22 cellular contexts compared by ENCODE assay signal in the genomic region with DNA sequence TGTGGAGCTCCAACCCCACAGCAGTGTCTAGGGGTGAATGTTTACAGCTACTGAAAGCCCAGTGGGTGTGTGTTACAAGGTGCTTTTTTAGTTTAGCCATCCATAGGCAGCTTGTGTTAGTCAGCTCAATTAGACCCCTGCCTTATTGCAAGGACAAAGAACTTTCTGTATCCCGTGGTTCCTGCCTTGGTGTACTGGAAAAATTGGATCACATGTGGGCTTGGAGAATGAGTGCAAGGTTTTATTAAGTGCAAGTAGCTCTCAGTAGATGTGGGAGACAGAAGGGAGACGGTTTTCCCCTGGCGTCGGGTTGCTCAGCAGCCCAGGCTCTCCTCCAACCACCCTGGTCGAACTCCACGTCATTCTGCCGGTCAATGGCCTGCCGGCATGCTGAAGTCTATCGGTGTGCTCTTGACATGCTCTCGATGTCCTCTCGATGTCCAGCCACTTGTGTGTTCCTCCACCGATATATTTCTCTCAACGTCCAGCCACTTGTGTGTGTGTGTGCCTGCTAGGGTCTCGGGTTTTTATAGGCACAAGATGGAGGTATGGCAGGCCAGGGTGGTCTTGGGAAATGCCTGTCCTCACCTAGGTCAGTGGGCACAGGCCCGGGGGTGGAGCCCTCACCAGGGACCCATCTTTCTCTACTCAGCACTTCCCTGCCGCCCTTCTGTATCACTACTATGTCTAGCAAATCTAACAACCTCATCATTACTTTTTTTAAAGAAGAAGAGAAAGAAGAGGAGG.
"Had no signal": no experiment of that assay in that cellular context is flagged by ENCODE, and none has a peak within 500 bp of the region (broad histone marks: within the 10 kb centered on the region; RNA-seq: fewer than 3 reads in every experiment).

No MANE protein-coding gene starts in this region.

- H3K27me3 Mint-ChIP-seq: activated CD4-positive, alpha-beta T cell treated with anti-CD3 and anti-CD28 coated beads, Interleukin-2, amount 10 ng/mL, durations not matched to agents 7 days and 5 days; activated CD8-positive, alpha-beta memory T cell treated with anti-CD3 and anti-CD28 coated beads, Interleukin-2, amount 10 ng/mL, durations not matched to agents 7 days and 5 days; activated CD8-positive, alpha-beta T cell treated with anti-CD3 and anti-CD28 coated beads for 36 hours; activated naive CD8-positive, alpha-beta T cell treated with anti-CD3 and anti-CD28 coated beads, Interleukin-2, amount 50 U/mL, for 24 hours; naive B cell; stimulated activated naive CD8-positive, alpha-beta T cell treated with anti-CD3 and anti-CD28 coated beads, Interleukin-15, amount 100 ng/mL, for 72 hours had no signal

- DNase-seq: activated CD4-positive, alpha-beta T cell treated with anti-CD3 and anti-CD28 coated beads, Interleukin-2, amount 10 ng/mL, durations not matched to agents 7 days and 5 days; activated CD4-positive, CD25-positive, alpha-beta regulatory T cell treated with anti-CD3 and anti-CD28 coated beads, Interleukin-2, amount 50 U/mL, for 72 hours; activated CD8-positive, alpha-beta memory T cell treated with anti-CD3 and anti-CD28 coated beads, Interleukin-2, amount 10 ng/mL, durations not matched to agents 7 days and 5 days; activated CD8-positive, alpha-beta T cell treated with anti-CD3 and anti-CD28 coated beads for 36 hours; activated effector memory CD4-positive, alpha-beta T cell treated with anti-CD3 and anti-CD28 coated beads, Interleukin-2, amount 50 U/mL, for 16 hours; activated naive CD4-positive, alpha-beta T cell treated with anti-CD3 and anti-CD28 coated beads, Interleukin-2, amount 50 U/mL, for 16 hours; activated naive CD8-positive, alpha-beta T cell treated with anti-CD3 and anti-CD28 coated beads, Interleukin-2, amount 50 U/mL, for 24 hours; activated T-cell treated with anti-CD3 and anti-CD28 coated beads for 4 hours; heart right ventricle; islet precursor cell; left colon; lower lobe of right lung; naive B cell; ovary; psoas muscle; stimulated activated CD4-positive, alpha-beta T cell treated with anti-CD3 and anti-CD28 coated beads, Interleukin-12 subunit alpha, Interleukin-12 subunit beta, amount 100 ng/mL, for 4 hours; stimulated activated CD4-positive, alpha-beta T cell treated with anti-CD3 and anti-CD28 coated beads, Interleukin-4, amount 100 ng/mL, for 4 hours; stimulated activated naive CD8-positive, alpha-beta T cell treated with anti-CD3 and anti-CD28 coated beads, Interleukin-15, amount 100 ng/mL, for 72 hours; tibial artery had no signal

- H3K4me3 Mint-ChIP-seq: activated CD4-positive, alpha-beta T cell treated with anti-CD3 and anti-CD28 coated beads, Interleukin-2, amount 10 ng/mL, durations not matched to agents 7 days and 5 days; activated CD8-positive, alpha-beta memory T cell treated with anti-CD3 and anti-CD28 coated beads, Interleukin-2, amount 10 ng/mL, durations not matched to agents 7 days and 5 days; activated CD8-positive, alpha-beta T cell treated with anti-CD3 and anti-CD28 coated beads for 36 hours; activated naive CD8-positive, alpha-beta T cell treated with anti-CD3 and anti-CD28 coated beads, Interleukin-2, amount 50 U/mL, for 24 hours; naive B cell; stimulated activated naive CD8-positive, alpha-beta T cell treated with anti-CD3 and anti-CD28 coated beads, Interleukin-15, amount 100 ng/mL, for 72 hours had no signal

- H3K4me3 ChIP-seq: cardiac muscle cell, heart right ventricle, lower lobe of right lung, ovary, psoas muscle, right atrium auricular region, tibial artery had no signal

- H3K9me3 ChIP-seq: heart right ventricle, lower lobe of right lung, ovary, psoas muscle, right atrium auricular region, tibial artery had no signal

- H3K27ac Mint-ChIP-seq: activated CD4-positive, alpha-beta T cell treated with anti-CD3 and anti-CD28 coated beads, Interleukin-2, amount 10 ng/mL, durations not matched to agents 7 days and 5 days; activated CD8-positive, alpha-beta memory T cell treated with anti-CD3 and anti-CD28 coated beads, Interleukin-2, amount 10 ng/mL, durations not matched to agents 7 days and 5 days; activated CD8-positive, alpha-beta T cell treated with anti-CD3 and anti-CD28 coated beads for 36 hours; activated naive CD8-positive, alpha-beta T cell treated with anti-CD3 and anti-CD28 coated beads, Interleukin-2, amount 50 U/mL, for 24 hours; stimulated activated naive CD8-positive, alpha-beta T cell treated with anti-CD3 and anti-CD28 coated beads, Interleukin-15, amount 100 ng/mL, for 72 hours had no signal

- H3K27ac ChIP-seq: cardiac muscle cell, heart right ventricle, lower lobe of right lung, ovary, psoas muscle, right atrium auricular region, tibial artery, VCaP had no signal

- H3K4me1 ChIP-seq: heart right ventricle, lower lobe of right lung, psoas muscle, right atrium auricular region, tibial artery had no signal

- H3K36me3 ChIP-seq: cardiac muscle cell, ovary had no signal

- H3K27me3 ChIP-seq: cardiac muscle cell, heart right ventricle, ovary, right atrium auricular region, tibial artery had no signal

- H3K9me3 Mint-ChIP-seq: activated CD4-positive, alpha-beta T cell treated with anti-CD3 and anti-CD28 coated beads, Interleukin-2, amount 10 ng/mL, durations not matched to agents 7 days and 5 days; activated CD8-positive, alpha-beta T cell treated with anti-CD3 and anti-CD28 coated beads for 36 hours; activated naive CD8-positive, alpha-beta T cell treated with anti-CD3 and anti-CD28 coated beads, Interleukin-2, amount 50 U/mL, for 24 hours; naive B cell; stimulated activated naive CD8-positive, alpha-beta T cell treated with anti-CD3 and anti-CD28 coated beads, Interleukin-15, amount 100 ng/mL, for 72 hours had no signal

- ATAC-seq: activated CD8-positive, alpha-beta memory T cell treated with anti-CD3 and anti-CD28 coated beads, Interleukin-2, amount 10 ng/mL, durations not matched to agents 7 days and 5 days; activated CD8-positive, alpha-beta T cell treated with anti-CD3 and anti-CD28 coated beads for 36 hours; activated naive CD8-positive, alpha-beta T cell treated with anti-CD3 and anti-CD28 coated beads, Interleukin-2, amount 50 U/mL, for 24 hours; heart right ventricle; left colon; lower lobe of right lung; psoas muscle; stimulated activated naive CD8-positive, alpha-beta T cell treated with anti-CD3 and anti-CD28 coated beads, Interleukin-15, amount 100 ng/mL, for 72 hours had no signal

- H3K4me1 Mint-ChIP-seq: activated naive CD8-positive, alpha-beta T cell treated with anti-CD3 and anti-CD28 coated beads, Interleukin-2, amount 50 U/mL, for 24 hours; stimulated activated naive CD8-positive, alpha-beta T cell treated with anti-CD3 and anti-CD28 coated beads, Interleukin-15, amount 100 ng/mL, for 72 hours had no signal
